In the genomic region with DNA sequence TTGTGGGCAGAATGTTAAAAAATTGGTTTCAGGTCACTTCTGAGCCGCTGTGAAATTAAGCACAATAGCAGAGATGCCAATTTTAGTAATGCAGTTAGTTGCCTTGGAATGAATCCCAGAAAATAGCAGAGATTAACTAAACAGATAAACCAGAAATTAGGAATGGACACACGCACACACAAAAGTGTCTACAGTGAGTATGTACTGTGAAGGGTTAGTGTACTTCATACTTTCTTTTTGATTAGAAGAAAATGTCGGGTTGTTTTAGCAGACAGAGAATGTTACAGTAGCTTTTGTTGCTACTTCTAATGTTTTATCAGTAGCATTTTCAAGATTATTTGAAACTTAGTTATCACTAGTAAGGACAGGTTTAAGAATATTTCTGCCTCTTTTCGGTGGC, we compare ENCODE assay signal across 11 cellular contexts.
DNase-seq lines count a peak whose midpoint lies in the region; ATAC-seq and TF ChIP-seq lines count a peak whose summit lies in the region.
"Had no signal": no experiment of that assay in that cellular context is flagged by ENCODE, and none has a peak within 500 bp of the region (broad histone marks: within the 10 kb centered on the region; RNA-seq: fewer than 3 reads in every experiment).

No MANE protein-coding gene starts in this region.

- H3K9me3 ChIP-seq in heart left ventricle (peaks cover 0 to 5% (median 0%) of the 10 kb centered on the region in 12 donors), hepatocyte (ENCODE audit: low read depth) (no peaks in the 10 kb centered on the region), aorta (ENCODE audit: control insufficient read depth, low read length) (no peaks in the 10 kb centered on the region)

- H3K4me1 ChIP-seq in heart left ventricle: peaks cover 0 to 24% (median 5%) of the 10 kb centered on the region in 12 donors
- no peaks in the 10 kb centered on the region for H3K4me1 ChIP-seq in hepatocyte (ENCODE audit: insufficient read depth)
- peaks cover 0 to 3% of the 10 kb centered on the region in 2 donors for H3K4me1 ChIP-seq in aorta (ENCODE audit: control insufficient read depth in 1 of 2, insufficient read depth in 2 of 2, low read length in 2 of 2)

- WGBS in heart left ventricle, 4 donors: 33 to 50% (median 44%) methylated on average over 4 of the region's 4 CpGs
- WGBS in hepatocyte (ENCODE audit: low lambda C conversion rate, missing lambda C conversion rate): 50% methylated on average over 4 of the region's 4 CpGs
- WGBS in aorta, 2 donors: 2 to 5% methylated on average over 4 of the region's 4 CpGs

- H3K4me3 ChIP-seq in heart left ventricle: peak overlapping the region in 9 of 12 donors; percentile 3 to 73 (median 64)
- H3K4me3 ChIP-seq in astrocyte of the spinal cord (ENCODE audit: low read depth, low read length): no peak overlapping the region
- no peak overlapping the region for H3K4me3 ChIP-seq in hepatocyte
- peak overlapping the region; percentile 10 to 23 for H3K4me3 ChIP-seq in aorta (ENCODE audit: low read length in 2 of 2)
- H3K4me3 ChIP-seq: SJCRH30 had no signal

- H3K27ac ChIP-seq in heart left ventricle: peak overlapping the region in 7 of 12 donors; percentile 17 to 63 (median 42)
- H3K27ac ChIP-seq in hepatocyte: no peak overlapping the region
- no peak overlapping the region for H3K27ac ChIP-seq in aorta (ENCODE audit: low read depth in 1 of 2, low read length in 2 of 2)
- H3K27ac ChIP-seq: SJCRH30 had no signal

- H3K9me2 ChIP-seq in hepatocyte (replicated peaks; ENCODE audit: insufficient read depth): no peaks in the 10 kb centered on the region

- no peaks in the 10 kb centered on the region for H3K79me2 ChIP-seq in hepatocyte

- peak overlapping the region; percentile 22 for H3K4me2 ChIP-seq in hepatocyte

- TF ChIP-seq POLR2A in heart left ventricle (IDR thresholded peaks at IDR 0.05): no peak

- intact Hi-C loops in heart left ventricle (cut with DNase I) (loop anchor here in 3 of 10 donors (5.0 kb wide), 3 partner anchors 35 to 95 kb away; no protein-coding TSS in a partner anchor), Right ventricle myocardium superior (cut with DNase I) (no loop called here), aorta (cut with DNase I) (no loop called here)

- TF ChIP-seq CTCF in heart left ventricle (IDR thresholded peaks at IDR 0.05) (no peak), astrocyte of the spinal cord (IDR thresholded peaks at IDR 0.05; ENCODE audit: low read depth, low read length) (no peak), hepatocyte (IDR thresholded peaks at IDR 0.05; ENCODE audit: poor library complexity) (no peak)

- H3K27me3 ChIP-seq in heart left ventricle (peaks cover 0 to 34% (median 7%) of the 10 kb centered on the region in 9 donors), hepatocyte (peaks cover 47% of the 10 kb centered on the region), aorta (ENCODE audit: control insufficient read depth in 1 of 2, insufficient read depth in 2 of 2, low read length in 1 of 2) (no peaks in the 10 kb centered on the region)
- H3K27me3 ChIP-seq: SJCRH30 had no signal

- H3K36me3 ChIP-seq in heart left ventricle (no peaks in the 10 kb centered on the region), hepatocyte (replicated peaks; ENCODE audit: insufficient read depth, low read depth) (no peaks in the 10 kb centered on the region), aorta (ENCODE audit: control insufficient read depth in 1 of 2, insufficient read depth in 2 of 2, low read length in 1 of 2) (no peaks in the 10 kb centered on the region)
- H3K36me3 ChIP-seq: SJCRH30 had no signal

- no peak overlapping the region for H2AFZ ChIP-seq in hepatocyte

- H4K20me1 ChIP-seq in hepatocyte (ENCODE audit: insufficient read depth, poor library complexity, severe bottlenecking): no peaks in the 10 kb centered on the region

- DNase-seq in heart left ventricle: no peak
- DNase-seq in Right ventricle myocardium superior: no peak
- peak; percentile 51 for DNase-seq in astrocyte of the spinal cord (ENCODE audit: low read depth, low spot score)
- no peak for DNase-seq in hepatocyte (ENCODE audit: low spot score)
- DNase-seq in aorta: no peak
- DNase-seq in NCI-H524 treated with DMSO at 0.1 percent for 48 hours (lab: John Stamatoyannopoulos, UW): no peak
- DNase-seq in NCI-H1436 treated with DMSO at 0.1 percent for 48 hours (lab: John Stamatoyannopoulos, UW): no peak
- DNase-seq: stimulated activated CD4-positive, alpha-beta T cell treated with anti-CD3 and anti-CD28 coated beads, Interleukin-1b, Interleukin-23, amount 100 ng/mL, for 48 hours had no signal

- in situ Hi-C loops in astrocyte of the spinal cord (cut with HindIII; ENCODE audit: low sequenced_read_pairs): no loop called here

- ATAC-seq in heart left ventricle: peak in 2 of 4 donors; percentile 29 to 73
- ATAC-seq in Right ventricle myocardium superior (ENCODE audit: poor library complexity): no peak
- ATAC-seq in aorta (ENCODE audit: low FRiP score): peak; percentile 69
- no peak for ATAC-seq in HG03159 (IDR thresholded peaks at IDR 0.05; ENCODE audit: unreplicated experiment)
- ATAC-seq: natural killer cell treated with Interleukin-12 subunit alpha and Interleukin-12 subunit beta and Interleukin-15 and Interleukin-18, amount 100 ng/mL, for 72 hours had no signal

Comparison
In these comparisons a context has a peak if more than half of its experiments do, and no peak if none do; other contexts are left out.
1. H3K27ac ChIP-seq: peak in heart left ventricle (7 of 12); none in hepatocyte (single experiment) and aorta (0 of 2).
2. H3K4me3 ChIP-seq: peak in heart left ventricle (9 of 12) and aorta (2 of 2); none in astrocyte of the spinal cord (single experiment) and hepatocyte (single experiment).